Comparison of ENCODE assay signal across 12 cellular contexts in genomic region chr3:98003306-98003969, GRCh38. TPM values are rescaled to one million over a fixed set of nuclear protein-coding genes. Genes with fewer than 3 reads are reported as not detected.
DNase-seq lines count a peak whose midpoint lies in the region; ATAC-seq and TF ChIP-seq lines count a peak whose summit lies in the region.
"Had no signal": no experiment of that assay in that cellular context is flagged by ENCODE, and none has a peak within 500 bp of the region (broad histone marks: within the 10 kb centered on the region; RNA-seq: fewer than 3 reads in every experiment).

No MANE protein-coding gene starts in this region.

- H3K9me3 Mint-ChIP-seq in CD4-positive, alpha-beta T cell = no peaks in the 10 kb centered on the region
- no peaks in the 10 kb centered on the region for H3K9me3 Mint-ChIP-seq in neural progenitor cell

- H3K79me2 ChIP-seq in neural progenitor cell (ENCODE audit: low read depth) = no peaks in the 10 kb centered on the region

- H3K27ac Mint-ChIP-seq in CD4-positive, alpha-beta T cell = no peak overlapping the region
- no peak overlapping the region for H3K27ac Mint-ChIP-seq in neural progenitor cell
- H3K27ac Mint-ChIP-seq: progenitor cell of endocrine pancreas had no signal

- H3K4me3 ChIP-seq in neural progenitor cell = no peak overlapping the region

- no peak for TF ChIP-seq CTCF in CD4-positive, alpha-beta T cell (IDR thresholded peaks at IDR 0.05)
- TF ChIP-seq CTCF in neural progenitor cell (IDR thresholded peaks at IDR 0.05) = no peak

- peak overlapping the region; percentile 4 for H3K4me3 Mint-ChIP-seq in CD4-positive, alpha-beta T cell
- H3K4me3 Mint-ChIP-seq in neural progenitor cell = no peak overlapping the region

- POLR2A ChIA-PET in CD4-positive, alpha-beta T cell (lab: Charles Lee) = interaction anchor here (0.7 to 1.4 kb wide), 3 partner anchors 9 to 182 kb away, joined by 3 to 5 read pairs (median 4); partner anchors contain the start of gene CRYBG3

- peaks cover 36% of the 10 kb centered on the region for H3K4me1 Mint-ChIP-seq in CD4-positive, alpha-beta T cell (ENCODE audit: low read depth)
- no peaks in the 10 kb centered on the region for H3K4me1 Mint-ChIP-seq in neural progenitor cell

- no peak overlapping the region for H3K9ac ChIP-seq in neural progenitor cell

- no peak overlapping the region for H2AFZ ChIP-seq in neural progenitor cell (replicated peaks)

- H3K9me3 ChIP-seq in CD4-positive, alpha-beta T cell (ENCODE audit: control insufficient read depth, low read length) = no peaks in the 10 kb centered on the region
- no peaks in the 10 kb centered on the region for H3K9me3 ChIP-seq in neural progenitor cell (ENCODE audit: low read depth)

- intact Hi-C loops in CD4-positive, alpha-beta T cell (cut with DNase I, micrococcal nuclease) = loop anchor here in 1 of 2 experiments (5.0 kb wide), 1 partner anchor 186 kb away; no protein-coding TSS in a partner anchor

- H3K4me1 ChIP-seq in neural progenitor cell = no peaks in the 10 kb centered on the region

- H3F3A ChIP-seq in neural progenitor cell (ENCODE audit: low read depth) = no peaks in the 10 kb centered on the region

- CTCF ChIA-PET in CD4-positive, alpha-beta T cell (lab: Charles Lee) = no interaction called here

- H3K27ac ChIP-seq in CD4-positive, alpha-beta T cell (ENCODE audit: low read depth, low read length) = no peak overlapping the region
- H3K27ac ChIP-seq in neural progenitor cell = no peak overlapping the region

- H3K4me2 ChIP-seq in neural progenitor cell = no peak overlapping the region

- no peaks in the 10 kb centered on the region for H3K36me3 Mint-ChIP-seq in CD4-positive, alpha-beta T cell (ENCODE audit: low read depth)
- no peaks in the 10 kb centered on the region for H3K36me3 Mint-ChIP-seq in neural progenitor cell

- H4K20me1 ChIP-seq in neural progenitor cell (ENCODE audit: low read depth) = no peaks in the 10 kb centered on the region

- DNase-seq in CD4-positive, alpha-beta T cell = no peak
- DNase-seq in NCI-H446 treated with DMSO at 0.1 percent for 48 hours (lab: John Stamatoyannopoulos, UW) (peak; percentile 99), NCI-H345 (lab: John Stamatoyannopoulos, UW) (no peak), neural progenitor cell (ENCODE audit: low spot score) (no peak), cerebellar cortex (ENCODE audit: low spot score) (no peak), NCI-H2171 treated with DMSO at 0.1 percent for 48 hours (lab: John Stamatoyannopoulos, UW) (no peak)
- DNase-seq: activated gamma-delta T cell, NCI-H1105 treated with DMSO at 0.1 percent for 48 hours had no signal

- H3K36me3 ChIP-seq in neural progenitor cell = no peaks in the 10 kb centered on the region

- no peaks in the 10 kb centered on the region for H3K27me3 ChIP-seq in CD4-positive, alpha-beta T cell (ENCODE audit: control insufficient read depth, insufficient read depth, low read length)
- no peaks in the 10 kb centered on the region for H3K27me3 ChIP-seq in neural progenitor cell

- no peaks in the 10 kb centered on the region for H3K27me3 Mint-ChIP-seq in CD4-positive, alpha-beta T cell
- no peaks in the 10 kb centered on the region for H3K27me3 Mint-ChIP-seq in neural progenitor cell (ENCODE audit: insufficient read depth, low read depth)

- ATAC-seq in CD4-positive, alpha-beta T cell (ENCODE audit: poor library complexity) = peak; percentile 59
- ATAC-seq in GM18870 (IDR thresholded peaks at IDR 0.05; ENCODE audit: unreplicated experiment) (peak; percentile 81), HG02759 (IDR thresholded peaks at IDR 0.05; ENCODE audit: unreplicated experiment) (peak; percentile 59)

RNA-seq across cellular contexts. Expression of gene RIOX2, which starts 31.2 kb away (rescaled TPM):
- total RNA-seq in CD4-positive, alpha-beta T cell = 10 to 100 TPM; 13.1 to 13.5 TPM
- total RNA-seq in neural progenitor cell (ENCODE audit: low replicate concordance) = 10.4 TPM in 2 replicates

RNA-seq across cellular contexts. Expression of gene GABRR3, which starts 31.7 kb away (rescaled TPM):
- not detected for total RNA-seq in CD4-positive, alpha-beta T cell
- total RNA-seq in neural progenitor cell (ENCODE audit: low replicate concordance) = not detected in 2 replicates
- total RNA-seq: progenitor cell of endocrine pancreas, SK-MEL-5 had no signal
